30 cellular contexts compared by ENCODE assay signal in the genomic region with DNA sequence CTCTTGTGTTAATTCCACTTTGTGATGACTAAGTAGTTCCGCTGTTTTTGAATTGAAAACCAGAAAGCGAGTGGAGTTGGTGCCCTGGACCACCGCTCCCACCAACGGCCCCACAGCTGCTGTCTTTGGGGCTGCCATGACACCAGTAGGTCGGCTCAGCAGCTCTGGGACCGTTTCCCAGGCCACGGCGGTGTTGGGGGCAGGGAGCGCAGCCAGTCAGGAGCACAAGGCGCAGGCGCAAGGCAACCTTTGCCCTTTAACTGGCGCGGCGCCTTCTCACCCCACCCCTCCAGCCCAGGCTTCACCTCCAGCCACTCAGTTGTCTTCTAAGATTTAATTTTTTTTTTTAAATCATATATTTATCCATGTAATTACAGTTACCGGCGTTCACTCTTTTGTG. TPM values are rescaled to one million over a fixed set of nuclear protein-coding genes. Genes with fewer than 3 reads are reported as not detected.
"Had no signal": no experiment of that assay in that cellular context is flagged by ENCODE, and none has a peak within 500 bp of the region (broad histone marks: within the 10 kb centered on the region; RNA-seq: fewer than 3 reads in every experiment).

GK2 (minus strand) TSS at position 166 of the 400 bp plus-strand sequence; CDS start at position 138, 28 bp downstream.

- H3K4me3 ChIP-seq: dorsolateral prefrontal cortex, gastrocnemius medialis, heart left ventricle, hepatocyte, left ventricle myocardium inferior, lower lobe of right lung, ovary, smooth muscle cell, thoracic aorta, tibial nerve, vagina had no signal

- H3K27me3 ChIP-seq: gastrocnemius medialis, heart left ventricle, hepatocyte, ovary, tibial nerve, vagina had no signal

- H3K9me3 ChIP-seq: gastrocnemius medialis, left ventricle myocardium inferior, lower lobe of right lung, ovary, thoracic aorta, tibial nerve, vagina had no signal

- H3K36me3 ChIP-seq: gastrocnemius medialis, heart left ventricle, left ventricle myocardium inferior, lower lobe of right lung, ovary, thoracic aorta, tibial nerve, vagina had no signal

- H3K4me1 ChIP-seq: gastrocnemius medialis, heart left ventricle, left ventricle myocardium inferior, lower lobe of right lung, tibial nerve, vagina had no signal

- ATAC-seq: gastrocnemius medialis; heart left ventricle; left colon; lower lobe of right lung; naive thymus-derived CD8-positive, alpha-beta T cell; sciatic nerve; stimulated activated naive CD8-positive, alpha-beta T cell treated with anti-CD3 and anti-CD28 coated beads, Interleukin-15, Interleukin-2, amounts not matched to agents 100 U/mL and 50 U/mL, for 24 hours had no signal

- H3K27ac ChIP-seq: dorsolateral prefrontal cortex, gastrocnemius medialis, heart left ventricle, hepatocyte, left ventricle myocardium inferior, lower lobe of right lung, ovary, thoracic aorta, tibial nerve, vagina had no signal

- DNase-seq: cerebellar nuclear complex; dorsolateral prefrontal cortex; effector CD4-positive, alpha-beta T cell; foreskin fibroblast; gastrocnemius medialis; left colon; left ventricle myocardium inferior; lower lobe of right lung; naive thymus-derived CD8-positive, alpha-beta T cell; nephron progenitor cell; occipital lobe; ovary; stimulated activated CD4-positive, alpha-beta T cell treated with anti-CD3 and anti-CD28 coated beads, Interleukin-12 subunit alpha, Interleukin-12 subunit beta, amount 100 ng/mL, for 4 hours; stimulated activated CD4-positive, alpha-beta T cell treated with anti-CD3 and anti-CD28 coated beads, Interleukin-1b, Interleukin-23, amount 100 ng/mL, for 48 hours; stimulated activated CD4-positive, alpha-beta T cell treated with anti-CD3 and anti-CD28 coated beads, Interleukin-4, amount 100 ng/mL, for 1 hour; stimulated activated CD8-positive, alpha-beta memory T cell treated with anti-CD3 and anti-CD28 coated beads, Interleukin-4, amount 100 ng/mL, for 48 hours; stimulated activated naive CD8-positive, alpha-beta T cell treated with anti-CD3 and anti-CD28 coated beads, Interleukin-15, Interleukin-2, amounts not matched to agents 100 U/mL and 50 U/mL, for 24 hours had no signal

- H3K79me2 ChIP-seq: hepatocyte had no signal

- H2AFZ ChIP-seq: hepatocyte had no signal

- H3K4me2 ChIP-seq: hepatocyte, smooth muscle cell had no signal

- FAIRE-seq: colon had no signal

RNA-seq across cellular contexts. Expression of gene GK2, which starts in this region (rescaled TPM):
- total RNA-seq: dorsolateral prefrontal cortex; gastrocnemius medialis; heart left ventricle; hepatocyte; kidney epithelial cell; left colon; left ventricle myocardium inferior; lower lobe of right lung; mesenteric fat pad; myocyte; naive thymus-derived CD8-positive, alpha-beta T cell; occipital lobe; ovary; sciatic nerve; smooth muscle cell; thoracic aorta; tibial nerve; ureter; vagina had no signal
- polyA plus RNA-seq: esophagus; heart left ventricle; hepatocyte; naive thymus-derived CD8-positive, alpha-beta T cell; ovary; smooth muscle cell had no signal
